8 cellular contexts compared by ENCODE assay signal in the genomic region with DNA sequence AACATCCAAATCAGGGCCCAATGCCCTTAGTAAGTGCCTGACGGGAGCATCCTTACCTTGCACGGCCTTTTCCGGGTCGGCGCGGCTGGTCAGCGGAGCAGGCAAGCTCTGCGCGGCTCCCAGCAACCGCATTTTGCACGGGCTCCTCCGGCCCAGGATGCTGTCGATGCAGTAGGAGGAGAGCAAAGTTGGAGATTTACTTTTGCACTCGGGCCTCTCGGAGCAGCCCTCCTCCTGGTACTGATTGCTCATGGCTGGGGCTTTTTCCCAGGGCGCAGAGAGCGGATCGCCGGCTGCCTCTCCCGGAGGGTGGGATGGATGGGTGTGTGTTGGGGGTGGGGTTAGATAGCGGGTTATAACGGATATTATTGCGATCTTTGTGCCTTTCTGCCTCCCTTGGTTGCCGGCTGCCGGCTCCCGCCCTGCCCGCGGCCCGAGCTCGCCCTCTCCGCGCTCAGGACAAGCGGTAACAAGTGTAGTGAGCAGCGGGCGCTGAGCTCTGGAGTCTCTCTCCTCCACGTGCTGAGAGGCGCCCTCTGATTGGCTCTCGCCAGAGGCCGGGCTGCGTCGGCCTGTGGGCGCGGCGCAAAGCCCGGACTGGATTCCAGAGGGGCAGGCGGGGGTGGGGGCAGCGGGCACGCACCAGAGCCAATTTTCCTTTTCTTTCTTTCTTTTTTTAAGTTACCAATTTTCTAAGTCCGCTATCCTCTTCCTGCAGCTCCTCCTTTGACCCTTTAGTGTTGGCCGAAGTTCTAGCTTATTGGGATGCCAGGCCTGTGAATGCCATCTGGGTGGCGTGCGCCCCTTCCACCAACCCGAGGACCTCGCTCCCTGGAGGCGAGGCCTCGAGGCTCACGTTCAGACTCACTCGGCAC. TPM values are rescaled to one million over a fixed set of nuclear protein-coding genes. Genes with fewer than 3 reads are reported as not detected.
DNase-seq lines count a peak whose midpoint lies in the region; ATAC-seq lines count a peak whose summit lies in the region.

A gene (minus strand): TSS at position 480 of the 875 bp plus-strand sequence. CDS start 228 bp downstream, at position 252.

- H3K27ac Mint-ChIP-seq in activated CD4-positive, alpha-beta memory T cell treated with anti-CD3 and anti-CD28 coated beads, Interleukin-2, amount 10 ng/mL, durations not matched to agents 7 days and 5 days: no peak within 1 kb of the TSS

- intact Hi-C loops in head of caudate nucleus (cut with DNase I): no loop called here

- in situ Hi-C loops in G401 (cut with HindIII; ENCODE audit: low sequenced_read_pairs): no loop called here

- ATAC-seq in HG02973 (IDR thresholded peaks at IDR 0.05; ENCODE audit: unreplicated experiment) (peak; percentile 62), GM18867 (IDR thresholded peaks at IDR 0.05; ENCODE audit: unreplicated experiment) (no peak), GM19467 (IDR thresholded peaks at IDR 0.05; ENCODE audit: unreplicated experiment) (no peak)

- H3K36me3 Mint-ChIP-seq in activated CD4-positive, alpha-beta memory T cell treated with anti-CD3 and anti-CD28 coated beads, Interleukin-2, amount 10 ng/mL, durations not matched to agents 7 days and 5 days (ENCODE audit: low read depth): no peaks in the 10 kb centered on the region

- H3K9me3 Mint-ChIP-seq in activated CD4-positive, alpha-beta memory T cell treated with anti-CD3 and anti-CD28 coated beads, Interleukin-2, amount 10 ng/mL, durations not matched to agents 7 days and 5 days: no peaks in the 10 kb centered on the region

- no peak within 1 kb of the TSS for H3K4me3 Mint-ChIP-seq in activated CD4-positive, alpha-beta memory T cell treated with anti-CD3 and anti-CD28 coated beads, Interleukin-2, amount 10 ng/mL, durations not matched to agents 7 days and 5 days

- DNase-seq in G401 (ENCODE audit: low spot score) (peak; percentile 37), head of caudate nucleus (peak; percentile 42 to 89 (median 77)), pulmonary artery endothelial cell (ENCODE audit: low read depth, low spot score) (peak; percentile 13), GM19240 (ENCODE audit: insufficient read length, low spot score) (no peak)
- peak; percentile 39 for DNase-seq in activated CD4-positive, alpha-beta memory T cell treated with anti-CD3 and anti-CD28 coated beads, Interleukin-2, amount 10 ng/mL, durations not matched to agents 7 days and 5 days

- H3K4me1 Mint-ChIP-seq in activated CD4-positive, alpha-beta memory T cell treated with anti-CD3 and anti-CD28 coated beads, Interleukin-2, amount 10 ng/mL, durations not matched to agents 7 days and 5 days: peaks cover 20% of the 10 kb centered on the region

- CTCF ChIA-PET in activated CD4-positive, alpha-beta memory T cell treated with anti-CD3 and anti-CD28 coated beads, Interleukin-2, amount 10 ng/mL, durations not matched to agents 7 days and 5 days (lab: Charles Lee): interaction anchor here (1.6 kb wide), 1 partner anchor 128 kb away, joined by 3 read pairs; no protein-coding TSS in a partner anchor

- POLR2A ChIA-PET in activated CD4-positive, alpha-beta memory T cell treated with anti-CD3 and anti-CD28 coated beads, Interleukin-2, amount 10 ng/mL, durations not matched to agents 7 days and 5 days (lab: Charles Lee): no interaction called here

- peaks cover 63% of the 10 kb centered on the region for H3K27me3 Mint-ChIP-seq in activated CD4-positive, alpha-beta memory T cell treated with anti-CD3 and anti-CD28 coated beads, Interleukin-2, amount 10 ng/mL, durations not matched to agents 7 days and 5 days

RNA-seq across cellular contexts. Expression of the gene that starts here (rescaled TPM):
- total RNA-seq in G401 (2014; rRNA removed; shearing (Covaris generic)): 0.20 TPM in 1 of 2 replicates, not detected in the other
- total RNA-seq in activated CD4-positive, alpha-beta memory T cell treated with anti-CD3 and anti-CD28 coated beads, Interleukin-2, amount 10 ng/mL, durations not matched to agents 7 days and 5 days: not detected
- not detected in 2 replicates for total RNA-seq in pulmonary artery endothelial cell

Comparison
In these comparisons a context has a peak if more than half of its experiments do, and no peak if none do; other contexts are left out.
1. Peak in DNase-seq in G401; RNA of the gene not detected or under 1 TPM.
2. Peak in DNase-seq in activated CD4-positive, alpha-beta memory T cell treated with anti-CD3 and anti-CD28 coated beads, Interleukin-2, amount 10 ng/mL, durations not matched to agents 7 days and 5 days; RNA of the gene not detected or under 1 TPM.
3. Peak in DNase-seq in pulmonary artery endothelial cell; RNA of the gene not detected or under 1 TPM.